1 cellular context compared by ENCODE assay signal in the genomic region with DNA sequence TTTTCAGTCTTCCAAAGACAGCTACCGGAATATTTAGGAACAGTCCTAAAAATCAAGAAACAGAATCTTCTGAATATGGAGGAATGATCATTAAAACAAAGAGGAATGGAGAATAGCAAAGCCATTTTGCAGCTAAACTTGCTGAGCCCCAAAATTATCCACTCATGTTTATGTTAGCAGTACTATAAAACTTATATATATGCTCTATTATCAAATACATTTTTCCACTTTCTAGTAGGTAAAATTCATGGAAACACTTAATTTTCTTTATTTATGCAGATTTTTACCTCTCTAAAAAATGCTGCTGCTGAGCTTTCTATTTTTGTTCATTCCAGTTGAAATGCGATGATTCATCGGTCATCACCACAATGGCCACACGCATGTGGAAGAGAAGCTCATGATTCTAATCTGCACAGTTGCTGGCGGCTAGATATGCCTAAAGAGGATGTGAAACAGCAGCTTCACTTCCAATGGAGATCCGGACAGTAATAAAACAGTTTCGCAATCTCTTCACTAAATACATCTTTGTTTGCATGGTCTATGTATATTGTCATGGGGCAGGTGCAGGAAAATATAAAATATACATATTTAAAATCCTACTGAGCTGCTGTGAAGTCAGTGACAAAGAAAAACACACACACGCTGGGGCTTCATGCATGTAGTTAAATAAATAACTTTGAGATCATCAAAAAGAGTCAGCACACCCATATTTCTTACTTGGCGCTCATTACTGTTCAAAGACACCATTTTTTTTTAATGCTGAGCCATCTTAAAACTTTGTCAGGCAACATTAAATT.
TF ChIP-seq lines count a peak whose summit lies in the region.

No MANE protein-coding gene starts in this region.

TF ChIP-seq in K562, 482 proteins besides CTCF, POLR2A, EP300 and RAD21 (continued from another document and continues in another):
- TF ChIP-seq, protein P1, sequence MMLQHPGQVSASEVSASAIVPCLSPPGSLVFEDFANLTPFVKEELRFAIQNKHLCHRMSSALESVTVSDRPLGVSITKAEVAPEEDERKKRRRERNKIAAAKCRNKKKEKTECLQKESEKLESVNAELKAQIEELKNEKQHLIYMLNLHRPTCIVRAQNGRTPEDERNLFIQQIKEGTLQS (IDR thresholded peaks at IDR 0.05), result peak; percentile 97
- TF ChIP-seq, protein P1 (CRISPR knock-in tag; conservative IDR thresholded peaks at IDR 0.05), result peak; percentile 78
- TF ChIP-seq STAG1 (CRISPR knock-in tag; IDR thresholded peaks at IDR 0.05; ENCODE audit: borderline replicate concordance) (no peak), NFE2L1 (tag; IDR thresholded peaks at IDR 0.05; ENCODE audit: borderline replicate concordance, low read depth) (no peak), ZNF217 (CRISPR knock-in tag; IDR thresholded peaks at IDR 0.05) (no peak), ELF4 (CRISPR knock-in tag; IDR thresholded peaks at IDR 0.05) (peak; percentile 79; the same call in 1 of the 2 replicates), ZNF311 (CRISPR knock-in tag; IDR thresholded peaks at IDR 0.05) (peak; percentile 78), CEBPB (tag; IDR thresholded peaks at IDR 0.05) (peak; percentile 100), HDAC2 (IDR thresholded peaks at IDR 0.05) (peak; percentile 93), CC2D1A (IDR thresholded peaks at IDR 0.05) (peak; percentile 70), LARP7 (IDR thresholded peaks at IDR 0.05) (no peak), ZFP36 (IDR thresholded peaks at IDR 0.05; ENCODE audit: low read depth, low read length, partially characterized antibody) (no peak), HNRNPUL1 (IDR thresholded peaks at IDR 0.05; ENCODE audit: low read length) (no peak), SMARCB1 (IDR thresholded peaks at IDR 0.05; ENCODE audit: insufficient read length, low read depth) (peak; percentile 75), NFIC (IDR thresholded peaks at IDR 0.05) (peak; percentile 53), ARHGAP35 (IDR thresholded peaks at IDR 0.05; ENCODE audit: partially characterized antibody) (no peak)
- TF ChIP-seq, protein P2, sequence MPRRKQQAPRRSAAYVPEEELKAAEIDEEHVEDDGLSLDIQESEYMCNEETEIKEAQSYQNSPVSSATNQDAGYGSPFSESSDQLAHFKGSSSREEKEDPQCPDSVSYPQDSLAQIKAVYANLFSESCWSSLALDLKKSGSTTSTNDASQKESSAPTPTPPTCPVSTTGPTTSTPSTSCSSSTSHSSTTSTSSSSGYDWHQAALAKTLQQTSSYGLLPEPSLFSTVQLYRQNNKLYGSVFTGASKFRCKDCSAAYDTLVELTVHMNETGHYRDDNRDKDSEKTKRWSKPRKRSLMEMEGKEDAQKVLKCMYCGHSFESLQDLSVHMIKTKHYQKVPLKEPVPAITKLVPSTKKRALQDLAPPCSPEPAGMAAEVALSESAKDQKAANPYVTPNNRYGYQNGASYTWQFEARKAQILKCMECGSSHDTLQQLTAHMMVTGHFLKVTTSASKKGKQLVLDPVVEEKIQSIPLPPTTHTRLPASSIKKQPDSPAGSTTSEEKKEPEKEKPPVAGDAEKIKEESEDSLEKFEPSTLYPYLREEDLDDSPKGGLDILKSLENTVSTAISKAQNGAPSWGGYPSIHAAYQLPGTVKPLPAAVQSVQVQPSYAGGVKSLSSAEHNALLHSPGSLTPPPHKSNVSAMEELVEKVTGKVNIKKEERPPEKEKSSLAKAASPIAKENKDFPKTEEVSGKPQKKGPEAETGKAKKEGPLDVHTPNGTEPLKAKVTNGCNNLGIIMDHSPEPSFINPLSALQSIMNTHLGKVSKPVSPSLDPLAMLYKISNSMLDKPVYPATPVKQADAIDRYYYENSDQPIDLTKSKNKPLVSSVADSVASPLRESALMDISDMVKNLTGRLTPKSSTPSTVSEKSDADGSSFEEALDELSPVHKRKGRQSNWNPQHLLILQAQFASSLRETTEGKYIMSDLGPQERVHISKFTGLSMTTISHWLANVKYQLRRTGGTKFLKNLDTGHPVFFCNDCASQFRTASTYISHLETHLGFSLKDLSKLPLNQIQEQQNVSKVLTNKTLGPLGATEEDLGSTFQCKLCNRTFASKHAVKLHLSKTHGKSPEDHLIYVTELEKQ (CRISPR knock-in tag; IDR thresholded peaks at IDR 0.05), result no peak
- TF ChIP-seq, protein P3, sequence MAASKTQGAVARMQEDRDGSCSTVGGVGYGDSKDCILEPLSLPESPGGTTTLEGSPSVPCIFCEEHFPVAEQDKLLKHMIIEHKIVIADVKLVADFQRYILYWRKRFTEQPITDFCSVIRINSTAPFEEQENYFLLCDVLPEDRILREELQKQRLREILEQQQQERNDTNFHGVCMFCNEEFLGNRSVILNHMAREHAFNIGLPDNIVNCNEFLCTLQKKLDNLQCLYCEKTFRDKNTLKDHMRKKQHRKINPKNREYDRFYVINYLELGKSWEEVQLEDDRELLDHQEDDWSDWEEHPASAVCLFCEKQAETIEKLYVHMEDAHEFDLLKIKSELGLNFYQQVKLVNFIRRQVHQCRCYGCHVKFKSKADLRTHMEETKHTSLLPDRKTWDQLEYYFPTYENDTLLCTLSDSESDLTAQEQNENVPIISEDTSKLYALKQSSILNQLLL (CRISPR knock-in tag; IDR thresholded peaks at IDR 0.05; ENCODE audit: borderline replicate concordance), result no peak
- TF ChIP-seq, protein P4, sequence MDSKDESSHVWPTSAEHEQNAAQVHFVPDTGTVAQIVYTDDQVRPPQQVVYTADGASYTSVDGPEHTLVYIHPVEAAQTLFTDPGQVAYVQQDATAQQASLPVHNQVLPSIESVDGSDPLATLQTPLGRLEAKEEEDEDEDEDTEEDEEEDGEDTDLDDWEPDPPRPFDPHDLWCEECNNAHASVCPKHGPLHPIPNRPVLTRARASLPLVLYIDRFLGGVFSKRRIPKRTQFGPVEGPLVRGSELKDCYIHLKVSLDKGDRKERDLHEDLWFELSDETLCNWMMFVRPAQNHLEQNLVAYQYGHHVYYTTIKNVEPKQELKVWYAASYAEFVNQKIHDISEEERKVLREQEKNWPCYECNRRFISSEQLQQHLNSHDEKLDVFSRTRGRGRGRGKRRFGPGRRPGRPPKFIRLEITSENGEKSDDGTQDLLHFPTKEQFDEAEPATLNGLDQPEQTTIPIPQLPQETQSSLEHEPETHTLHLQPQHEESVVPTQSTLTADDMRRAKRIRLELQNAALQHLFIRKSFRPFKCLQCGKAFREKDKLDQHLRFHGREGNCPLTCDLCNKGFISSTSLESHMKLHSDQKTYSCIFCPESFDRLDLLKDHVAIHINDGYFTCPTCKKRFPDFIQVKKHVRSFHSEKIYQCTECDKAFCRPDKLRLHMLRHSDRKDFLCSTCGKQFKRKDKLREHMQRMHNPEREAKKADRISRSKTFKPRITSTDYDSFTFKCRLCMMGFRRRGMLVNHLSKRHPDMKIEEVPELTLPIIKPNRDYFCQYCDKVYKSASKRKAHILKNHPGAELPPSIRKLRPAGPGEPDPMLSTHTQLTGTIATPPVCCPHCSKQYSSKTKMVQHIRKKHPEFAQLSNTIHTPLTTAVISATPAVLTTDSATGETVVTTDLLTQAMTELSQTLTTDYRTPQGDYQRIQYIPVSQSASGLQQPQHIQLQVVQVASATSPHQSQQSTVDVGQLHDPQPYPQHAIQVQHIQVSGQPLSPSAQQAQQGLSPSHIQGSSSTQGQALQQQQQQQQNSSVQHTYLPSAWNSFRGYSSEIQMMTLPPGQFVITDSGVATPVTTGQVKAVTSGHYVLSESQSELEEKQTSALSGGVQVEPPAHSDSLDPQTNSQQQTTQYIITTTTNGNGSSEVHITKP (IDR thresholded peaks at IDR 0.05; ENCODE audit: partially characterized antibody), result no peak
- TF ChIP-seq, protein P5, sequence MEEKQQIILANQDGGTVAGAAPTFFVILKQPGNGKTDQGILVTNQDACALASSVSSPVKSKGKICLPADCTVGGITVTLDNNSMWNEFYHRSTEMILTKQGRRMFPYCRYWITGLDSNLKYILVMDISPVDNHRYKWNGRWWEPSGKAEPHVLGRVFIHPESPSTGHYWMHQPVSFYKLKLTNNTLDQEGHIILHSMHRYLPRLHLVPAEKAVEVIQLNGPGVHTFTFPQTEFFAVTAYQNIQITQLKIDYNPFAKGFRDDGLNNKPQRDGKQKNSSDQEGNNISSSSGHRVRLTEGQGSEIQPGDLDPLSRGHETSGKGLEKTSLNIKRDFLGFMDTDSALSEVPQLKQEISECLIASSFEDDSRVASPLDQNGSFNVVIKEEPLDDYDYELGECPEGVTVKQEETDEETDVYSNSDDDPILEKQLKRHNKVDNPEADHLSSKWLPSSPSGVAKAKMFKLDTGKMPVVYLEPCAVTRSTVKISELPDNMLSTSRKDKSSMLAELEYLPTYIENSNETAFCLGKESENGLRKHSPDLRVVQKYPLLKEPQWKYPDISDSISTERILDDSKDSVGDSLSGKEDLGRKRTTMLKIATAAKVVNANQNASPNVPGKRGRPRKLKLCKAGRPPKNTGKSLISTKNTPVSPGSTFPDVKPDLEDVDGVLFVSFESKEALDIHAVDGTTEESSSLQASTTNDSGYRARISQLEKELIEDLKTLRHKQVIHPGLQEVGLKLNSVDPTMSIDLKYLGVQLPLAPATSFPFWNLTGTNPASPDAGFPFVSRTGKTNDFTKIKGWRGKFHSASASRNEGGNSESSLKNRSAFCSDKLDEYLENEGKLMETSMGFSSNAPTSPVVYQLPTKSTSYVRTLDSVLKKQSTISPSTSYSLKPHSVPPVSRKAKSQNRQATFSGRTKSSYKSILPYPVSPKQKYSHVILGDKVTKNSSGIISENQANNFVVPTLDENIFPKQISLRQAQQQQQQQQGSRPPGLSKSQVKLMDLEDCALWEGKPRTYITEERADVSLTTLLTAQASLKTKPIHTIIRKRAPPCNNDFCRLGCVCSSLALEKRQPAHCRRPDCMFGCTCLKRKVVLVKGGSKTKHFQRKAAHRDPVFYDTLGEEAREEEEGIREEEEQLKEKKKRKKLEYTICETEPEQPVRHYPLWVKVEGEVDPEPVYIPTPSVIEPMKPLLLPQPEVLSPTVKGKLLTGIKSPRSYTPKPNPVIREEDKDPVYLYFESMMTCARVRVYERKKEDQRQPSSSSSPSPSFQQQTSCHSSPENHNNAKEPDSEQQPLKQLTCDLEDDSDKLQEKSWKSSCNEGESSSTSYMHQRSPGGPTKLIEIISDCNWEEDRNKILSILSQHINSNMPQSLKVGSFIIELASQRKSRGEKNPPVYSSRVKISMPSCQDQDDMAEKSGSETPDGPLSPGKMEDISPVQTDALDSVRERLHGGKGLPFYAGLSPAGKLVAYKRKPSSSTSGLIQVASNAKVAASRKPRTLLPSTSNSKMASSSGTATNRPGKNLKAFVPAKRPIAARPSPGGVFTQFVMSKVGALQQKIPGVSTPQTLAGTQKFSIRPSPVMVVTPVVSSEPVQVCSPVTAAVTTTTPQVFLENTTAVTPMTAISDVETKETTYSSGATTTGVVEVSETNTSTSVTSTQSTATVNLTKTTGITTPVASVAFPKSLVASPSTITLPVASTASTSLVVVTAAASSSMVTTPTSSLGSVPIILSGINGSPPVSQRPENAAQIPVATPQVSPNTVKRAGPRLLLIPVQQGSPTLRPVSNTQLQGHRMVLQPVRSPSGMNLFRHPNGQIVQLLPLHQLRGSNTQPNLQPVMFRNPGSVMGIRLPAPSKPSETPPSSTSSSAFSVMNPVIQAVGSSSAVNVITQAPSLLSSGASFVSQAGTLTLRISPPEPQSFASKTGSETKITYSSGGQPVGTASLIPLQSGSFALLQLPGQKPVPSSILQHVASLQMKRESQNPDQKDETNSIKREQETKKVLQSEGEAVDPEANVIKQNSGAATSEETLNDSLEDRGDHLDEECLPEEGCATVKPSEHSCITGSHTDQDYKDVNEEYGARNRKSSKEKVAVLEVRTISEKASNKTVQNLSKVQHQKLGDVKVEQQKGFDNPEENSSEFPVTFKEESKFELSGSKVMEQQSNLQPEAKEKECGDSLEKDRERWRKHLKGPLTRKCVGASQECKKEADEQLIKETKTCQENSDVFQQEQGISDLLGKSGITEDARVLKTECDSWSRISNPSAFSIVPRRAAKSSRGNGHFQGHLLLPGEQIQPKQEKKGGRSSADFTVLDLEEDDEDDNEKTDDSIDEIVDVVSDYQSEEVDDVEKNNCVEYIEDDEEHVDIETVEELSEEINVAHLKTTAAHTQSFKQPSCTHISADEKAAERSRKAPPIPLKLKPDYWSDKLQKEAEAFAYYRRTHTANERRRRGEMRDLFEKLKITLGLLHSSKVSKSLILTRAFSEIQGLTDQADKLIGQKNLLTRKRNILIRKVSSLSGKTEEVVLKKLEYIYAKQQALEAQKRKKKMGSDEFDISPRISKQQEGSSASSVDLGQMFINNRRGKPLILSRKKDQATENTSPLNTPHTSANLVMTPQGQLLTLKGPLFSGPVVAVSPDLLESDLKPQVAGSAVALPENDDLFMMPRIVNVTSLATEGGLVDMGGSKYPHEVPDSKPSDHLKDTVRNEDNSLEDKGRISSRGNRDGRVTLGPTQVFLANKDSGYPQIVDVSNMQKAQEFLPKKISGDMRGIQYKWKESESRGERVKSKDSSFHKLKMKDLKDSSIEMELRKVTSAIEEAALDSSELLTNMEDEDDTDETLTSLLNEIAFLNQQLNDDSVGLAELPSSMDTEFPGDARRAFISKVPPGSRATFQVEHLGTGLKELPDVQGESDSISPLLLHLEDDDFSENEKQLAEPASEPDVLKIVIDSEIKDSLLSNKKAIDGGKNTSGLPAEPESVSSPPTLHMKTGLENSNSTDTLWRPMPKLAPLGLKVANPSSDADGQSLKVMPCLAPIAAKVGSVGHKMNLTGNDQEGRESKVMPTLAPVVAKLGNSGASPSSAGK (IDR thresholded peaks at IDR 0.05), result peak; percentile 67; the same call in 1 of the 2 replicates
- TF ChIP-seq, protein P6, sequence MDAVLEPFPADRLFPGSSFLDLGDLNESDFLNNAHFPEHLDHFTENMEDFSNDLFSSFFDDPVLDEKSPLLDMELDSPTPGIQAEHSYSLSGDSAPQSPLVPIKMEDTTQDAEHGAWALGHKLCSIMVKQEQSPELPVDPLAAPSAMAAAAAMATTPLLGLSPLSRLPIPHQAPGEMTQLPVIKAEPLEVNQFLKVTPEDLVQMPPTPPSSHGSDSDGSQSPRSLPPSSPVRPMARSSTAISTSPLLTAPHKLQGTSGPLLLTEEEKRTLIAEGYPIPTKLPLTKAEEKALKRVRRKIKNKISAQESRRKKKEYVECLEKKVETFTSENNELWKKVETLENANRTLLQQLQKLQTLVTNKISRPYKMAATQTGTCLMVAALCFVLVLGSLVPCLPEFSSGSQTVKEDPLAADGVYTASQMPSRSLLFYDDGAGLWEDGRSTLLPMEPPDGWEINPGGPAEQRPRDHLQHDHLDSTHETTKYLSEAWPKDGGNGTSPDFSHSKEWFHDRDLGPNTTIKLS (IDR thresholded peaks at IDR 0.05; ENCODE audit: borderline replicate concordance, low read depth), result 0 out of 2 replicates have a peak, but pooled peaks have one; percentile 36
- TF ChIP-seq, protein P7, sequence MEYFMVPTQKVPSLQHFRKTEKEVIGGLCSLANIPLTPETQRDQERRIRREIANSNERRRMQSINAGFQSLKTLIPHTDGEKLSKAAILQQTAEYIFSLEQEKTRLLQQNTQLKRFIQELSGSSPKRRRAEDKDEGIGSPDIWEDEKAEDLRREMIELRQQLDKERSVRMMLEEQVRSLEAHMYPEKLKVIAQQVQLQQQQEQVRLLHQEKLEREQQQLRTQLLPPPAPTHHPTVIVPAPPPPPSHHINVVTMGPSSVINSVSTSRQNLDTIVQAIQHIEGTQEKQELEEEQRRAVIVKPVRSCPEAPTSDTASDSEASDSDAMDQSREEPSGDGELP (CRISPR knock-in tag; IDR thresholded peaks at IDR 0.05; ENCODE audit: borderline replicate concordance), result peak; percentile 20; the same call in 1 of the 2 replicates
- TF ChIP-seq, protein P8, sequence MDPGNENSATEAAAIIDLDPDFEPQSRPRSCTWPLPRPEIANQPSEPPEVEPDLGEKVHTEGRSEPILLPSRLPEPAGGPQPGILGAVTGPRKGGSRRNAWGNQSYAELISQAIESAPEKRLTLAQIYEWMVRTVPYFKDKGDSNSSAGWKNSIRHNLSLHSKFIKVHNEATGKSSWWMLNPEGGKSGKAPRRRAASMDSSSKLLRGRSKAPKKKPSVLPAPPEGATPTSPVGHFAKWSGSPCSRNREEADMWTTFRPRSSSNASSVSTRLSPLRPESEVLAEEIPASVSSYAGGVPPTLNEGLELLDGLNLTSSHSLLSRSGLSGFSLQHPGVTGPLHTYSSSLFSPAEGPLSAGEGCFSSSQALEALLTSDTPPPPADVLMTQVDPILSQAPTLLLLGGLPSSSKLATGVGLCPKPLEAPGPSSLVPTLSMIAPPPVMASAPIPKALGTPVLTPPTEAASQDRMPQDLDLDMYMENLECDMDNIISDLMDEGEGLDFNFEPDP (CRISPR knock-in tag; IDR thresholded peaks at IDR 0.05), result no peak
